ENCODE assay signal across 14 cellular contexts in genomic region chr19:46080561-46080960, GRCh38. TPM values are rescaled to one million over a fixed set of nuclear protein-coding genes. Genes with fewer than 3 reads are reported as not detected.
DNase-seq lines count a peak whose midpoint lies in the region; ATAC-seq and TF ChIP-seq lines count a peak whose summit lies in the region.
"Had no signal": no experiment of that assay in that cellular context is flagged by ENCODE, and none has a peak within 500 bp of the region (broad histone marks: within the 10 kb centered on the region; RNA-seq: fewer than 3 reads in every experiment).

No MANE protein-coding gene starts in this region.

- H3K27me3 Mint-ChIP-seq in activated CD8-positive, alpha-beta T cell treated with anti-CD3 and anti-CD28 coated beads, Interleukin-2, amount 10 ng/mL, durations not matched to agents 7 days and 5 days (ENCODE audit: low read depth): peaks cover 61% of the 10 kb centered on the region
- H3K27me3 Mint-ChIP-seq in CD4-positive, alpha-beta T cell: peaks cover 87% of the 10 kb centered on the region

- DNase-seq in BJ (ENCODE audit: low read depth) (peak; percentile 37), LoVo (ENCODE audit: low spot score) (peak; percentile 58), brain microvascular endothelial cell (peak; percentile 98), lung microvascular endothelial cell (ENCODE audit: low read depth in 2 of 2) (peak; percentile 63 to 80), spleen (no peak), activated T-cell treated with anti-CD3 and anti-CD28 coated beads for 4 hours (no peak)
- no peak for DNase-seq in activated CD8-positive, alpha-beta T cell treated with anti-CD3 and anti-CD28 coated beads, Interleukin-2, amount 10 ng/mL, durations not matched to agents 7 days and 5 days
- DNase-seq in CD4-positive, alpha-beta T cell: no peak
- DNase-seq: activated CD8-positive, alpha-beta memory T cell treated with anti-CD3 and anti-CD28 coated beads, Interleukin-2, amount 50 U/mL, for 4 hours; caudate nucleus; foreskin melanocyte; NCI-H510A; T-helper 2 cell had no signal

- no peak for TF ChIP-seq POLR2A in spleen (IDR thresholded peaks at IDR 0.05)

- intact Hi-C loops in spleen (cut with DNase I; ENCODE audit: low total_unique reads): loop anchor here (5.0 kb wide), 1 partner anchor 112 kb away; no protein-coding TSS in a partner anchor
- intact Hi-C loops in CD4-positive, alpha-beta T cell (cut with DNase I, micrococcal nuclease): loop anchor here in 1 of 2 experiments (5.0 kb wide), 1 partner anchor 187 kb away; no protein-coding TSS in a partner anchor

- in situ Hi-C loops in brain microvascular endothelial cell (cut with HindIII; ENCODE audit: low pct_ligation_motif_present, low sequenced_read_pairs): no loop called here

- H3K27ac ChIP-seq in brain microvascular endothelial cell: no peak overlapping the region
- H3K27ac ChIP-seq in spleen: no peak overlapping the region
- no peak overlapping the region for H3K27ac ChIP-seq in CD4-positive, alpha-beta T cell (ENCODE audit: low read depth, low read length)

- TF ChIP-seq CTCF in BJ (IDR thresholded peaks at IDR 0.05; ENCODE audit: insufficient read depth, low read depth, low read length) (no peak), brain microvascular endothelial cell (IDR thresholded peaks at IDR 0.05; ENCODE audit: low read depth, low read length, missing control alignments) (no peak), spleen (IDR thresholded peaks at IDR 0.05 in 8 of 11, conservative IDR thresholded peaks at IDR 0.05 in 3 of 11) (no peak)
- no peak for TF ChIP-seq CTCF in CD4-positive, alpha-beta T cell (IDR thresholded peaks at IDR 0.05)

- H3K4me1 ChIP-seq in spleen: peaks cover 0 to 14% (median 10%) of the 10 kb centered on the region in 6 donors

- peaks cover 0 to 28% (median 18%) of the 10 kb centered on the region in 8 donors for H3K9me3 ChIP-seq in spleen
- H3K9me3 ChIP-seq in CD4-positive, alpha-beta T cell (ENCODE audit: control insufficient read depth, low read length): peaks cover 7% of the 10 kb centered on the region

- H3K4me3 ChIP-seq in BJ (ENCODE audit: low read depth, low read length) (no peak overlapping the region), brain microvascular endothelial cell (ENCODE audit: low read depth, low read length) (no peak overlapping the region), spleen (no peak overlapping the region)

- CTCF ChIA-PET in BJ (lab: Yijun Ruan, JAX): interaction anchor here (0.7 to 7.7 kb wide), 8 partner anchors 21 to 183 kb away, joined by 3 to 212 read pairs (median 28); no protein-coding TSS in a partner anchor
- CTCF ChIA-PET in activated CD8-positive, alpha-beta T cell treated with anti-CD3 and anti-CD28 coated beads, Interleukin-2, amount 10 ng/mL, durations not matched to agents 7 days and 5 days (lab: Charles Lee): interaction anchor here (2.5 to 3.3 kb wide), 2 partner anchors 52 to 184 kb away, joined by 7 to 19 read pairs; no protein-coding TSS in a partner anchor
- CTCF ChIA-PET in CD4-positive, alpha-beta T cell (lab: Charles Lee): no interaction called here

- H3K4me3 Mint-ChIP-seq in activated CD8-positive, alpha-beta T cell treated with anti-CD3 and anti-CD28 coated beads, Interleukin-2, amount 10 ng/mL, durations not matched to agents 7 days and 5 days: no peak overlapping the region
- H3K4me3 Mint-ChIP-seq in CD4-positive, alpha-beta T cell: no peak overlapping the region
- H3K4me3 Mint-ChIP-seq: memory B cell had no signal

- H3K9me3 Mint-ChIP-seq in activated CD8-positive, alpha-beta T cell treated with anti-CD3 and anti-CD28 coated beads, Interleukin-2, amount 10 ng/mL, durations not matched to agents 7 days and 5 days (ENCODE audit: insufficient read depth): peaks cover 10% of the 10 kb centered on the region
- peaks cover 5% of the 10 kb centered on the region for H3K9me3 Mint-ChIP-seq in CD4-positive, alpha-beta T cell

- POLR2A ChIA-PET in BJ (lab: Charles Lee): no interaction called here
- POLR2A ChIA-PET in activated CD8-positive, alpha-beta T cell treated with anti-CD3 and anti-CD28 coated beads, Interleukin-2, amount 10 ng/mL, durations not matched to agents 7 days and 5 days (lab: Charles Lee): interaction anchor here (0.6 kb wide), 1 partner anchor 325 kb away, joined by 3 read pairs; no protein-coding TSS in a partner anchor
- POLR2A ChIA-PET in CD4-positive, alpha-beta T cell (lab: Charles Lee): no interaction called here

- peaks cover 2% of the 10 kb centered on the region for H3K36me3 Mint-ChIP-seq in activated CD8-positive, alpha-beta T cell treated with anti-CD3 and anti-CD28 coated beads, Interleukin-2, amount 10 ng/mL, durations not matched to agents 7 days and 5 days (ENCODE audit: low read depth)
- H3K36me3 Mint-ChIP-seq in CD4-positive, alpha-beta T cell (ENCODE audit: low read depth): peaks cover 4% of the 10 kb centered on the region
- H3K36me3 Mint-ChIP-seq: memory B cell had no signal

- WGBS in spleen, 5 donors: 40 to 62% (median 51%) methylated on average over 3 of the region's 3 CpGs

- no peak overlapping the region for H3K27ac Mint-ChIP-seq in activated CD8-positive, alpha-beta T cell treated with anti-CD3 and anti-CD28 coated beads, Interleukin-2, amount 10 ng/mL, durations not matched to agents 7 days and 5 days
- no peak overlapping the region for H3K27ac Mint-ChIP-seq in CD4-positive, alpha-beta T cell
- H3K27ac Mint-ChIP-seq: memory B cell had no signal

- ATAC-seq in activated CD8-positive, alpha-beta T cell treated with anti-CD3 and anti-CD28 coated beads, Interleukin-2, amount 10 ng/mL, durations not matched to agents 7 days and 5 days: no peak
- ATAC-seq in CD4-positive, alpha-beta T cell (ENCODE audit: poor library complexity): no peak

- H3K36me3 ChIP-seq in BJ (ENCODE audit: control insufficient read depth, insufficient read depth, low read length) (no peaks in the 10 kb centered on the region), brain microvascular endothelial cell (replicated peaks) (no peaks in the 10 kb centered on the region), spleen (no peaks in the 10 kb centered on the region)

- peaks cover 29% of the 10 kb centered on the region for H3K27me3 ChIP-seq in BJ (ENCODE audit: control insufficient read depth, insufficient read depth, low read length)
- peaks cover 26% of the 10 kb centered on the region for H3K27me3 ChIP-seq in brain microvascular endothelial cell (replicated peaks)
- peaks cover 7 to 94% (median 47%) of the 10 kb centered on the region in 7 donors for H3K27me3 ChIP-seq in spleen (replicated peaks in 1 of 7)
- peaks cover 60% of the 10 kb centered on the region for H3K27me3 ChIP-seq in CD4-positive, alpha-beta T cell (ENCODE audit: control insufficient read depth, insufficient read depth, low read length)

- H3K4me1 Mint-ChIP-seq in activated CD8-positive, alpha-beta T cell treated with anti-CD3 and anti-CD28 coated beads, Interleukin-2, amount 10 ng/mL, durations not matched to agents 7 days and 5 days (ENCODE audit: low read depth): no peaks in the 10 kb centered on the region
- H3K4me1 Mint-ChIP-seq in CD4-positive, alpha-beta T cell (ENCODE audit: low read depth): peaks cover 9% of the 10 kb centered on the region
- H3K4me1 Mint-ChIP-seq: memory B cell had no signal

RNA-seq across cellular contexts. Expression of gene IGFL4, which starts 39.8 kb away (rescaled TPM):
- polyA plus RNA-seq in BJ (2011; rRNA removed) (not detected in 2 replicates), spleen (under 1 TPM in 2 of 3 donors, not detected in 1; 0.03 TPM)
- polyA minus RNA-seq in BJ (2011; rRNA and poly(A)+ RNA removed): not detected in 2 replicates
- total RNA-seq in lung microvascular endothelial cell (not detected in 2 replicates), spleen (not detected)
- total RNA-seq in activated CD8-positive, alpha-beta T cell treated with anti-CD3 and anti-CD28 coated beads, Interleukin-2, amount 10 ng/mL, durations not matched to agents 7 days and 5 days: not detected
- not detected for total RNA-seq in CD4-positive, alpha-beta T cell

RNA-seq across cellular contexts. Expression of gene IGFL3, which starts 43.9 kb away (rescaled TPM):
- not detected in 2 replicates for polyA plus RNA-seq in BJ (2011; rRNA removed)
- polyA minus RNA-seq in BJ (2011; rRNA and poly(A)+ RNA removed): not detected in 2 replicates
- total RNA-seq in lung microvascular endothelial cell: not detected in 2 replicates
- not detected for total RNA-seq in spleen
- not detected for polyA plus RNA-seq in spleen
- not detected for total RNA-seq in activated CD8-positive, alpha-beta T cell treated with anti-CD3 and anti-CD28 coated beads, Interleukin-2, amount 10 ng/mL, durations not matched to agents 7 days and 5 days
- total RNA-seq in CD4-positive, alpha-beta T cell: not detected

RNA-seq across cellular contexts. Expression of gene PGLYRP1, which starts 57.7 kb away (rescaled TPM):
- polyA plus RNA-seq in BJ (2011; rRNA removed) (not detected in 2 replicates), spleen (10 to 100 TPM in 1 of 3 donors, 1 to 10 TPM in 2; 2.5 to 12.7 (median 8.9) TPM)
- polyA minus RNA-seq in BJ (2011; rRNA and poly(A)+ RNA removed): not detected in 2 replicates
- total RNA-seq in lung microvascular endothelial cell (not detected in 2 replicates), spleen (10 to 100 TPM in 6 of 7 donors, 1 to 10 TPM in 1; 9.1 to 97.9 (median 32.3) TPM)
- not detected for total RNA-seq in activated CD8-positive, alpha-beta T cell treated with anti-CD3 and anti-CD28 coated beads, Interleukin-2, amount 10 ng/mL, durations not matched to agents 7 days and 5 days
- not detected for total RNA-seq in CD4-positive, alpha-beta T cell

Comparison
In these comparisons a context has a peak if more than half of its experiments do, and no peak if none do; other contexts are left out.
1. DNase-seq: peak in BJ (single experiment), LoVo (single experiment), brain microvascular endothelial cell (single experiment) and lung microvascular endothelial cell (2 of 2); none in spleen (single experiment), activated CD8-positive, alpha-beta T cell treated with anti-CD3 and anti-CD28 coated beads, Interleukin-2, amount 10 ng/mL, durations not matched to agents 7 days and 5 days (single experiment), activated T-cell treated with anti-CD3 and anti-CD28 coated beads for 4 hours (single experiment) and CD4-positive, alpha-beta T cell (0 of 10).
2. RNA of gene PGLYRP1, which starts 57.7 kb away (total RNA-seq): 9.1 to 97.9 TPM in spleen; not detected in lung microvascular endothelial cell, not detected in activated CD8-positive, alpha-beta T cell treated with anti-CD3 and anti-CD28 coated beads, Interleukin-2, amount 10 ng/mL, durations not matched to agents 7 days and 5 days and not detected in CD4-positive, alpha-beta T cell; every median in the first group is over 10 times any median in the second.